Comparison of ENCODE assay signal across 9 cellular contexts in the genomic region with DNA sequence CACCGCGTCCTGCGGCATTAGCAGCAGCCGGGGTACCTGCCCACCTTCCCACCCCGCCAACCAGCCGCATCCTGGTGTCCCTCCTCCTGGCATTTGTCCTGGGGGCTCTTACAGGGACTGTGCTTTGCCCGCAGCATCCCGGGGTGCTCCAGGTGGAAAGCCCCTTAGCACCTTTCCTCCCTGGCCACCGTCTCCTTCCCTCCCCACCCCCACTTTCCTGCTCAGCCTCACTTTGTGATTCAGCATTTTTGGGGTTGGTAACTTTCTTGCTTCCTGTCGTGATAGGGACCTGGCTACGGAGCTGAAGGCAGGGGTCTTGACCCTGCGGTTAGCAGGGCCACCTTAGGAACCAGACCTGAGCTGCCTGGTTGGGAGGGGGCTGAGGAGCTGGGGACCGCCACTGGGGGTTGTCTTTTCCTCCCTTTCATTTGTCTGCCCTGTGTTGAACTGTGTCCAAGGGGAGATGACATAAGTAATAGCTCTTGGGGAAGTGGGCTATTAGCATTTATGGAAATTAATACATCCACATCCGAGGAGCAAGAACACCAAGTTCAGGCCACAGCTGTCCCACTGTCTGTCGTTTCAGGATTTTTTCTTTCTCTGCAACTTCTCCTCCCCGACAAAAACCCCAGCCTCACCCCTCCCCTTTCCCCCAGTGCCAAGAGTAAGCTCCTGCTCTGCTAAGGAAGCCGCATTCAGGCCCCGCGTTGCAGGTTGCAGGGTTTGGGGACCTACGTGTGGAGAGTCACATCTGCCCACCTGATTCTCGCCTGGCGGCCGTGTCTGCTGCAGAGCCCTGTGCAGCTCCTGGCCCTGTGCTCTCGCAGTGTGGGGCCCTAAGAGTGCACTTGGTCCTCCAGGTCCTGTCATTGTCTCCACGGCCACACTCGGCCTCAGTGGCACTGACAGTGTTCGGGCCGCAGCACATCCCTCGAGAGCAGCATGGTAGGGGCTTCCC. TPM values are rescaled to one million over a fixed set of nuclear protein-coding genes. Genes with fewer than 3 reads are reported as not detected.
A peak's percentile ranks its signal among the peaks of the same experiment; 100 is the strongest.
DNase-seq lines count a peak whose midpoint lies in the region; ATAC-seq and TF ChIP-seq lines count a peak whose summit lies in the region.
"Had no signal": no experiment of that assay in that cellular context is flagged by ENCODE, and none has a peak within 500 bp of the region (broad histone marks: within the 10 kb centered on the region; RNA-seq: fewer than 3 reads in every experiment).

No MANE protein-coding gene starts in this region.

- no peaks in the 10 kb centered on the region for H3K9me2 ChIP-seq in Karpas-422 (replicated peaks; ENCODE audit: insufficient read depth, low read length)

- H4K20me1 ChIP-seq in Karpas-422 (ENCODE audit: insufficient read depth, low read depth, low read length), result peaks cover 38% of the 10 kb centered on the region

- no peak for TF ChIP-seq CTCF in C4-2B (conservative IDR thresholded peaks at IDR 0.05)
- no peak for TF ChIP-seq CTCF in tibial nerve (IDR thresholded peaks at IDR 0.05)

- ATAC-seq in GM18502 (IDR thresholded peaks at IDR 0.05; ENCODE audit: poor library complexity, unreplicated experiment), result no peak
- no peak for ATAC-seq in HG02840 (IDR thresholded peaks at IDR 0.05; ENCODE audit: low FRiP score, unreplicated experiment)
- ATAC-seq: left lung had no signal

- peaks cover 25% of the 10 kb centered on the region for H3K4me1 ChIP-seq in Karpas-422 (ENCODE audit: low read length)
- peaks cover 5% of the 10 kb centered on the region for H3K4me1 ChIP-seq in adipocyte (ENCODE audit: control insufficient read depth, insufficient read depth, low read length)
- peaks cover 0 to 36% (median 20%) of the 10 kb centered on the region in 4 donors for H3K4me1 ChIP-seq in tibial nerve

- H3K36me3 ChIP-seq in Karpas-422 (ENCODE audit: insufficient read depth, low read length) (no peaks in the 10 kb centered on the region), adipocyte (ENCODE audit: control insufficient read depth, insufficient read depth, low read length, severe bottlenecking) (no peaks in the 10 kb centered on the region), tibial nerve (peaks cover 0 to 6% (median 0%) of the 10 kb centered on the region in 3 donors)

- H3K4me3 ChIP-seq in Karpas-422 (ENCODE audit: low read length) (peak overlapping the region; percentile 89), adipocyte (ENCODE audit: low read length) (peak overlapping the region; percentile 84), tibial nerve (peak overlapping the region; percentile 58 to 100 (median 80))

- no peak for TF ChIP-seq POLR2A in tibial nerve (IDR thresholded peaks at IDR 0.05)

- H3K79me2 ChIP-seq in Karpas-422 (ENCODE audit: low read length), result no peaks in the 10 kb centered on the region

- DNase-seq in Karpas-422 (peak; percentile 56), adipocyte (ENCODE audit: low read depth) (no peak), left kidney (ENCODE audit: low read depth, low spot score) (peak; percentile 9), tibial nerve (ENCODE audit: low spot score in 2 of 2) (no peak), GM19240 (ENCODE audit: insufficient read length, low spot score) (no peak)

- WGBS in tibial nerve, 2 donors, result 41% methylated on average over 29 of the region's 29 CpGs

- H3K9me3 ChIP-seq in Karpas-422 (ENCODE audit: low read length) (no peaks in the 10 kb centered on the region), adipocyte (ENCODE audit: control insufficient read depth, low read length) (no peaks in the 10 kb centered on the region), tibial nerve (no peaks in the 10 kb centered on the region)
- H3K9me3 ChIP-seq: left lung had no signal

- peak overlapping the region; percentile 99 for H3K4me2 ChIP-seq in Karpas-422 (ENCODE audit: low read depth, low read length, poor library complexity, severe bottlenecking)

- H2AFZ ChIP-seq in Karpas-422 (ENCODE audit: low read length), result peak overlapping the region; percentile 56

- H3K9ac ChIP-seq in Karpas-422 (ENCODE audit: low read length) (peak overlapping the region; percentile 82), adipocyte (ENCODE audit: low read length) (peak overlapping the region; percentile 9)

- H3K27me3 ChIP-seq in Karpas-422 (ENCODE audit: low read length) (no peaks in the 10 kb centered on the region), adipocyte (replicated peaks; ENCODE audit: control insufficient read depth, insufficient read depth, low read length) (no peaks in the 10 kb centered on the region), tibial nerve (no peaks in the 10 kb centered on the region)

- peak overlapping the region; percentile 87; the same call in 1 of the 2 replicates for H3K27ac ChIP-seq in C4-2B
- H3K27ac ChIP-seq in Karpas-422 (ENCODE audit: low read length), result no peak overlapping the region
- H3K27ac ChIP-seq in tibial nerve, result peak overlapping the region in 1 of 4 donors; percentile 20

- TF ChIP-seq EP300 in tibial nerve (IDR thresholded peaks at IDR 0.05), result no peak

RNA-seq across cellular contexts. Expression of a gene that starts 1.6 kb away (rescaled TPM):
- 3.9 and 7.9 TPM in 2 replicates for total RNA-seq in Karpas-422 (2014; rRNA removed; shearing (Covaris generic); ENCODE audit: low replicate concordance)
- total RNA-seq in tibial nerve, result 10 to 100 TPM; 14.7 to 34.5 (median 28.0) TPM

RNA-seq across cellular contexts. Expression of a gene that starts 51.9 kb away (rescaled TPM):
- 27.3 and 57.0 TPM in 2 replicates for total RNA-seq in Karpas-422 (2014; rRNA removed; shearing (Covaris generic); ENCODE audit: low replicate concordance)
- total RNA-seq in tibial nerve, result 10 to 100 TPM in 2 of 4 donors, 1 to 10 TPM in 2; 7.0 to 21.4 (median 13.8) TPM

Comparison
In these comparisons a context has a peak if more than half of its experiments do, and no peak if none do; other contexts are left out.
1. DNase-seq: peak in Karpas-422 (single experiment) and left kidney (single experiment); none in adipocyte (single experiment), tibial nerve (0 of 2) and GM19240 (single experiment).
2. Peak in every context shown above with its lines, with median percentiles within 50 percentile points of each other: H3K4me3 ChIP-seq.